Comparison of ENCODE assay signal across 16 cellular contexts in the genomic region with DNA sequence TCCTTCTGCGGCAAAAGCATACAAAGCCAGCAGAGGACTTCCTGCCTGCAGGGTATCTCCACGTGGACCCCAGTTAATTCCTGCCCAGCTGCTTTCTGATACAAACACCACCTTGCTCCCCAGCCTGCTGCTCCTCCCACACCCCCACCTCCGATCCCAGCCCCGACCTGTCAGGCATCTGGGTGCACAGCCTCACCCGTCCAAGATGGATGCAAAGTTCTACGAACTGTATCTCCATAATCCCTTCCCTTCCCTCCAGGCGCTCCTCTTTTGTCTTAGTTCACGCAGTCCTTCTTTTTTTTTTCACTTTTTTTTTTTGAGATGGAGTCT. TPM values are rescaled to one million over a fixed set of nuclear protein-coding genes. Genes with fewer than 3 reads are reported as not detected.
"Had no signal": no experiment of that assay in that cellular context is flagged by ENCODE, and none has a peak within 500 bp of the region (broad histone marks: within the 10 kb centered on the region; RNA-seq: fewer than 3 reads in every experiment).

No MANE protein-coding gene starts in this region.

- H3K27ac Mint-ChIP-seq: activated CD4-positive, alpha-beta T cell treated with anti-CD3 and anti-CD28 coated beads, Interleukin-2, amount 10 ng/mL, durations not matched to agents 24 days and 14 days had no signal

- H3K27me3 ChIP-seq: ascending aorta, breast epithelium, left lung, tibial nerve, uterus had no signal

- H3K4me1 ChIP-seq: ascending aorta, breast epithelium, left lung, uterus had no signal

- H3K36me3 ChIP-seq: ascending aorta, breast epithelium, left lung, uterus had no signal

- H3K9me3 Mint-ChIP-seq: activated CD4-positive, alpha-beta T cell treated with anti-CD3 and anti-CD28 coated beads, Interleukin-2, amount 10 ng/mL, durations not matched to agents 24 days and 14 days; activated naive CD4-positive, alpha-beta T cell treated with anti-CD3 and anti-CD28 coated beads, Interleukin-2, amount 50 U/mL, for 24 hours had no signal

- H3K4me3 ChIP-seq: ascending aorta, breast epithelium, left lung, tibial nerve, uterus had no signal

- ATAC-seq: left lung had no signal

- H3K27me3 Mint-ChIP-seq: activated CD4-positive, alpha-beta T cell treated with anti-CD3 and anti-CD28 coated beads, Interleukin-2, amount 10 ng/mL, durations not matched to agents 24 days and 14 days; activated naive CD4-positive, alpha-beta T cell treated with anti-CD3 and anti-CD28 coated beads, Interleukin-2, amount 50 U/mL, for 24 hours had no signal

- H3K27ac ChIP-seq: ascending aorta, breast epithelium, left lung, tibial nerve, uterus had no signal

- H3K4me3 Mint-ChIP-seq: activated CD4-positive, alpha-beta T cell treated with anti-CD3 and anti-CD28 coated beads, Interleukin-2, amount 10 ng/mL, durations not matched to agents 24 days and 14 days; activated naive CD4-positive, alpha-beta T cell treated with anti-CD3 and anti-CD28 coated beads, Interleukin-2, amount 50 U/mL, for 24 hours had no signal

- H3K9me3 ChIP-seq: ascending aorta, breast epithelium, left lung, tibial nerve, uterus had no signal

- DNase-seq: activated CD4-positive, alpha-beta T cell treated with anti-CD3 and anti-CD28 coated beads, Interleukin-2, amount 10 ng/mL, durations not matched to agents 24 days and 14 days; cerebellar nuclear complex; cortex of kidney; nucleus accumbens; stimulated activated CD4-positive, alpha-beta T cell treated with anti-CD3 and anti-CD28 coated beads, Interleukin-1b, Interleukin-23, amount 100 ng/mL, for 48 hours; stimulated activated naive CD4-positive, alpha-beta T cell treated with Interleukin-2 at 50 U/mL for 16 hours; substantia nigra; T-helper 1 cell; T-helper 9 cell; uterus had no signal

RNA-seq across cellular contexts. Expression of a gene that starts 15.6 kb away (rescaled TPM):
- total RNA-seq: ascending aorta, lung microvascular endothelial cell, tibial nerve had no signal
